8 cellular contexts compared by ENCODE assay signal in the genomic region with DNA sequence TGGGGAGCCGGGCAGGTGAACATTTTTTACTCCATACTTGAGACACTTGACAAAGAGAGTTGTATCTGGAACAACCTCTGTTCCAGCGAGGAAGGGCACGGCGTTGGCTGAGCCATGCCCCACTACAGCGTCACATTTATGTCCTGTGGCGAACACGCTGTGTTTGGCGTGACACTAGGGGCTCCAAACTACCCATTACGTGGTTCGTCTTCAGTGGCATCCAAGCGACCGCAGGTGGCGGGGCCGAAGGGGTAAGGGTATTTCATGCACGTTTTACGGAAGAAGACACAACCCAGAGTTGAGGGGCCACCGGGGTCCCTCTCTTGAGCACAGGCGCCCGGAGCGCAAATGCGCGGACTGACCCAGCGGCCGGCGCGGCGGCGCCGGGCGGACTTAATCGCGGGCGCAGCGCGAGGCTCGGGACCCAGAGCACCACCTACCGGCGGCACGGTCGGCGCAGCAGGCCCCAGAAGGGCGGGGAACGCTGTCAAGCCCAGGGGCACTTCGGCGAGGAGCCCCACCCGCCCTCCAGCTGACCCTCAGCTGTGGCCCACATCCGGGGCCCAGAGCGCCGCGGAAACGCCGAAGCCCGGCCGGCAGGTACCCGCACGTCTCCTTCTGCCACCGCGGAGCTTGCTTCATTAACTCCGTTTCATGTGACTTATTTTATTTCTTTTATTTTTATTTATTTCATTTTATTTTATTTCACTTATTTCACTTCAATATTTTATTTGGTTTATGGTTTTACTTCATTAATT. TPM values are rescaled to one million over a fixed set of nuclear protein-coding genes. Genes with fewer than 3 reads are reported as not detected.
DNase-seq lines count a peak whose midpoint lies in the region; ATAC-seq and TF ChIP-seq lines count a peak whose summit lies in the region.

No MANE protein-coding gene starts in this region.

- no peaks in the 10 kb centered on the region for H3K9me3 ChIP-seq in left lung

- intact Hi-C loops in left lung (cut with DNase I) = no loop called here

- ATAC-seq in GM18861 (IDR thresholded peaks at IDR 0.05; ENCODE audit: unreplicated experiment) (peak; percentile 97), HG03095 (IDR thresholded peaks at IDR 0.05; ENCODE audit: unreplicated experiment) (peak; percentile 93), left lung (peak; percentile 98)

- peaks cover 0 to 8% of the 10 kb centered on the region in 2 donors for H3K27me3 ChIP-seq in left lung

- DNase-seq in AG04449 (ENCODE audit: low read depth, low spot score) (no peak), NCI-H2227 (lab: John Stamatoyannopoulos, UW; ENCODE audit: unreplicated experiment) (peak; percentile 81), coronary artery (ENCODE audit: low spot score) (peak; percentile 73), left lung (peak; percentile 83 to 97)
- peak; percentile 79 for DNase-seq in activated CD4-positive, CD25-positive, alpha-beta regulatory T cell treated with anti-CD3 and anti-CD28 coated beads, Interleukin-2, amount 50 U/mL, for 72 hours
- DNase-seq in stimulated activated CD4-positive, alpha-beta T cell treated with anti-CD3 and anti-CD28 coated beads, Interleukin-2, amount 100 ng/mL, for 4 hours (ENCODE audit: low read depth) = peak; percentile 33

- peak overlapping the region; percentile 65 for H3K4me3 ChIP-seq in AG04449 (ENCODE audit: low read depth, low read length)
- peak overlapping the region; percentile 74 for H3K4me3 ChIP-seq in coronary artery
- H3K4me3 ChIP-seq in left lung = peak overlapping the region; percentile 55 to 58

- CTCF ChIA-PET in AG04449 (lab: Yijun Ruan, JAX) = interaction anchor here (0.6 to 4.0 kb wide), 24 partner anchors 9 to 713 kb away, joined by 3 to 38 read pairs (median 3); no protein-coding TSS in a partner anchor

- no peak overlapping the region for H3K27ac ChIP-seq in coronary artery
- peak overlapping the region; percentile 67 to 70 for H3K27ac ChIP-seq in left lung

- peaks cover 5 to 16% of the 10 kb centered on the region in 2 donors for H3K4me1 ChIP-seq in left lung

- no peaks in the 10 kb centered on the region for H3K36me3 ChIP-seq in left lung

- POLR2A ChIA-PET in AG04449 (lab: Yijun Ruan, JAX) = no interaction called here

- peak; percentile 88 for TF ChIP-seq CTCF in AG04449 (IDR thresholded peaks at IDR 0.05; ENCODE audit: insufficient read depth, low read length, missing control alignments)
- TF ChIP-seq CTCF in coronary artery (IDR thresholded peaks at IDR 0.05) = peak; percentile 84
- TF ChIP-seq CTCF in left lung (IDR thresholded peaks at IDR 0.05) = peak; percentile 76 to 85

RNA-seq across cellular contexts. Expression of a gene that starts 36.4 kb away (rescaled TPM):
- 1 to 10 TPM; 2.2 to 2.4 TPM for total RNA-seq in left lung

Comparison
In these comparisons a context has a peak if more than half of its experiments do, and no peak if none do; other contexts are left out.
1. H3K27ac ChIP-seq: peak in left lung (2 of 2); none in coronary artery (0 of 2).
2. Peak in every context shown above with its lines, with median percentiles within 50 percentile points of each other: H3K4me3 ChIP-seq, CTCF ChIP-seq and ATAC-seq.